Comparison of ENCODE assay signal across 25 cellular contexts in the genomic region with DNA sequence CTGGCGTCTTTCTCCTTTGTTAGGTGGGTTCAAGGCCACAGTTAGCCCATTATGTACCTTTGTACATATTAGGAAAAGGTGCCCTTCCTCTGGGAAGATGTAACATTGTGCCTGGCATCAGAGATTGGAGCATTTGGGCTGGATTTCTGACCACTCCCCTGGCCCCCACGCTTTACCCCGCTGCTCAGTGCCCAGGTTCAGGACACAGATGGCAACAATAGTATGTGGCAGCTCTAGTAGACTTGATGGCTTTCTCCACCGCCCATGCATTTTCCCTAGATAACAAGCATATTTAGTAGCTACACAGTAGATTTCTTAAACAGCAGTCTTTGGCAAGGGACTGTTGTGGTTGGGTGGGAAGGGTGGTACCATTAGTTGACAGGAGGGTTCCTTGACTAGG. TPM values are rescaled to one million over a fixed set of nuclear protein-coding genes. Genes with fewer than 3 reads are reported as not detected.
"Had no signal": no experiment of that assay in that cellular context is flagged by ENCODE, and none has a peak within 500 bp of the region (broad histone marks: within the 10 kb centered on the region; RNA-seq: fewer than 3 reads in every experiment).

No MANE protein-coding gene starts in this region.

- H3K4me3 ChIP-seq: colonic mucosa, esophagus muscularis mucosa, gastroesophageal sphincter, heart left ventricle, hepatocyte, left lung, prostate gland, right atrium auricular region, sigmoid colon, spleen, suprapubic skin had no signal

- H3K36me3 Mint-ChIP-seq: naive thymus-derived CD4-positive, alpha-beta T cell; stimulated activated memory B cell treated with anti-CD40 and anti-IgM and Interleukin-4, amounts not matched to agents 10 μg/mL and 1 μg/mL and 100 μg/mL, for 72 hours had no signal

- H3K4me1 ChIP-seq: colonic mucosa, prostate gland, spleen had no signal

- H2AFZ ChIP-seq: hepatocyte had no signal

- H3K9me3 Mint-ChIP-seq: dendritic cell treated with granulocyte-macrophage colony-stimulating factor and Interleukin-4, amounts not matched to agents 40 ng/mL and 50 ng/mL, for 4 days; nephron; stimulated activated memory B cell treated with anti-CD40 and anti-IgM and Interleukin-4, amounts not matched to agents 10 μg/mL and 1 μg/mL and 100 μg/mL, for 72 hours; stimulated activated naive CD8-positive, alpha-beta T cell treated with anti-CD3 and anti-CD28 coated beads, Interleukin-15, Interleukin-2, amounts not matched to agents 100 ng/mL and 50 ng/mL, for 24 hours; type B pancreatic cell had no signal

- H3K9me3 ChIP-seq: colonic mucosa, esophagus muscularis mucosa, gastroesophageal sphincter, heart left ventricle, left lung, prostate gland, right atrium auricular region, sigmoid colon, spleen, suprapubic skin had no signal

- H3K27ac ChIP-seq: colonic mucosa, foreskin keratinocyte, gastroesophageal sphincter, heart left ventricle, hepatocyte, left lung, prostate gland, right atrium auricular region, sigmoid colon, spleen, suprapubic skin had no signal

- H3K27me3 Mint-ChIP-seq: type B pancreatic cell had no signal

- FAIRE-seq: endothelial cell of umbilical vein, kidney had no signal

- H3K36me3 ChIP-seq: colonic mucosa, prostate gland, spleen had no signal

- DNase-seq: colonic mucosa; effector CD8-positive, alpha-beta T cell; foreskin keratinocyte; heart left ventricle; kidney; left lung; mesenchymal stem cell; midbrain; naive thymus-derived CD4-positive, alpha-beta T cell; nucleus accumbens; sigmoid colon; spleen; stimulated activated CD4-positive, alpha-beta T cell treated with anti-CD3 and anti-CD28 coated beads, Interleukin-4, amount 100 ng/mL, for 4 hours had no signal

- H3K4me3 Mint-ChIP-seq: dendritic cell treated with granulocyte-macrophage colony-stimulating factor and Interleukin-4, amounts not matched to agents 40 ng/mL and 50 ng/mL, for 4 days; naive thymus-derived CD4-positive, alpha-beta T cell; nephron; stimulated activated memory B cell treated with anti-CD40 and anti-IgM and Interleukin-4, amounts not matched to agents 10 μg/mL and 1 μg/mL and 100 μg/mL, for 72 hours; stimulated activated naive CD8-positive, alpha-beta T cell treated with anti-CD3 and anti-CD28 coated beads, Interleukin-15, Interleukin-2, amounts not matched to agents 100 ng/mL and 50 ng/mL, for 24 hours; type B pancreatic cell had no signal

- H3K27me3 ChIP-seq: colonic mucosa, esophagus muscularis mucosa, foreskin keratinocyte, gastroesophageal sphincter, heart left ventricle, hepatocyte, left lung, right atrium auricular region, sigmoid colon, spleen, suprapubic skin had no signal

- H3K27ac Mint-ChIP-seq: dendritic cell treated with granulocyte-macrophage colony-stimulating factor and Interleukin-4, amounts not matched to agents 40 ng/mL and 50 ng/mL, for 4 days; stimulated activated memory B cell treated with anti-CD40 and anti-IgM and Interleukin-4, amounts not matched to agents 10 μg/mL and 1 μg/mL and 100 μg/mL, for 72 hours; stimulated activated naive CD8-positive, alpha-beta T cell treated with anti-CD3 and anti-CD28 coated beads, Interleukin-15, Interleukin-2, amounts not matched to agents 100 ng/mL and 50 ng/mL, for 24 hours; type B pancreatic cell had no signal

- H3K4me2 ChIP-seq: hepatocyte had no signal

- H3K4me1 Mint-ChIP-seq: naive thymus-derived CD4-positive, alpha-beta T cell; stimulated activated memory B cell treated with anti-CD40 and anti-IgM and Interleukin-4, amounts not matched to agents 10 μg/mL and 1 μg/mL and 100 μg/mL, for 72 hours had no signal

- ATAC-seq: foreskin keratinocyte; gastroesophageal sphincter; heart left ventricle; left lung; naive thymus-derived CD4-positive, alpha-beta T cell; stimulated activated memory B cell treated with anti-CD40 and anti-IgM and Interleukin-4, amounts not matched to agents 10 μg/mL and 1 μg/mL and 100 μg/mL, for 72 hours had no signal

RNA-seq across cellular contexts. Expression of gene YAP1, which starts 53.1 kb away (rescaled TPM):
- polyA plus RNA-seq: naive thymus-derived CD4-positive, alpha-beta T cell had no signal
